8 cellular contexts compared by ENCODE assay signal in the genomic region with DNA sequence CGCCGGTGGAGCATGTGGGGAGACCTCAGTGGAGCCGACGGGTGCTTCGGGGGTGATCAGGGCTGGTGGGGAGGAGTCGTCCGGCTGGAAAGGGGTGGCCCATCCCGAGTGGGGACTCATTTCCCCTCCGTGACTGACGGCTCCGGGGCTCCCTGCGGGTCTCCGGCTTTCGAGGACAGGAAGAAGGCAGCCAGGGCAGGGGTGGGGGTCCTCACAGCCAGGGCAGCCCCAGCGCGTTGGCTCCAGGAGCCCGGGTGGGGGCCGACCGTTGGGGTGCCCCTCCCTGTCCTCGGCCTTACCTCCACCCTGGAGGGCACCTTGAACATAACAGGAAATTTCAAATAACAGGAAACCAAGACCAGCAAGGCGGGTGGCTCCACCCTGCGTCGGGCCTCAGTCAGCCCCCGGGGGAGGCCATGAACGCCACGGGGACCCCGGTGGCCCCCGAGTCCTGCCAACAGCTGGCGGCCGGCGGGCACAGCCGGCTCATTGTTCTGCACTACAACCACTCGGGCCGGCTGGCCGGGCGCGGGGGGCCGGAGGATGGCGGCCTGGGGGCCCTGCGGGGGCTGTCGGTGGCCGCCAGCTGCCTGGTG. TPM values are rescaled to one million over a fixed set of nuclear protein-coding genes. Genes with fewer than 3 reads are reported as not detected.
A peak's percentile ranks its signal among the peaks of the same experiment; 100 is the strongest.
DNase-seq lines count a peak whose midpoint lies in the region; ATAC-seq, FAIRE-seq and TF ChIP-seq lines count a peak whose summit lies in the region.

A gene with protein sequence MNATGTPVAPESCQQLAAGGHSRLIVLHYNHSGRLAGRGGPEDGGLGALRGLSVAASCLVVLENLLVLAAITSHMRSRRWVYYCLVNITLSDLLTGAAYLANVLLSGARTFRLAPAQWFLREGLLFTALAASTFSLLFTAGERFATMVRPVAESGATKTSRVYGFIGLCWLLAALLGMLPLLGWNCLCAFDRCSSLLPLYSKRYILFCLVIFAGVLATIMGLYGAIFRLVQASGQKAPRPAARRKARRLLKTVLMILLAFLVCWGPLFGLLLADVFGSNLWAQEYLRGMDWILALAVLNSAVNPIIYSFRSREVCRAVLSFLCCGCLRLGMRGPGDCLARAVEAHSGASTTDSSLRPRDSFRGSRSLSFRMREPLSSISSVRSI (plus strand): TSS at position 393 of the 596 bp plus-strand sequence. CDS start 24 bp downstream, at position 417.

- no peak for FAIRE-seq in keratinocyte (lab: Jason Lieb, UNC)

- dilution Hi-C loops in keratinocyte (cut with MboI; ENCODE audit: extremely low pct_ligation_motif_present, low sequenced_read_pairs), result no loop called here

- no peaks in the 10 kb centered on the region for H3K27me3 ChIP-seq in keratinocyte (ENCODE audit: control insufficient read depth, extremely low read depth, insufficient read depth, low read length)
- no peaks in the 10 kb centered on the region for H3K27me3 ChIP-seq in suprapubic skin

- TF ChIP-seq POLR2A in suprapubic skin (IDR thresholded peaks at IDR 0.05), result no peak

- DNase-seq in GF-D8 (lab: John Stamatoyannopoulos, UW), result peak; percentile 69
- DNase-seq in activated CD8-positive, alpha-beta memory T cell treated with anti-CD3 and anti-CD28 coated beads, Interleukin-2, amount 50 U/mL, for 4 hours, result peak; percentile 67
- no peak for DNase-seq in keratinocyte (ENCODE audit: low read depth, low spot score)
- peak in 1 of 2 donors; percentile 78 for DNase-seq in suprapubic skin (ENCODE audit: low spot score in 2 of 2)
- no peak for DNase-seq in nucleus accumbens (lab: John Stamatoyannopoulos, UW)
- no peak for DNase-seq in inferior parietal cortex (ENCODE audit: extremely low spot score)

- peaks cover 25% of the 10 kb centered on the region for H3K4me1 ChIP-seq in keratinocyte (ENCODE audit: control insufficient read depth, extremely low read depth, insufficient read depth, low read length)
- peaks cover 16% of the 10 kb centered on the region for H3K4me1 ChIP-seq in suprapubic skin

- H3K36me3 ChIP-seq in keratinocyte (ENCODE audit: control insufficient read depth in 2 of 2, extremely low read depth in 1 of 2, insufficient read depth in 2 of 2, low read length in 2 of 2) (no peaks in the 10 kb centered on the region), suprapubic skin (no peaks in the 10 kb centered on the region)

- no peak within 1 kb of the TSS for H2AFZ ChIP-seq in keratinocyte (ENCODE audit: control insufficient read depth, low read length)

- no peaks in the 10 kb centered on the region for H3K79me2 ChIP-seq in keratinocyte (ENCODE audit: control insufficient read depth, insufficient read depth, low read length)

- no peak for TF ChIP-seq CTCF in keratinocyte (optimal IDR thresholded peaks at IDR 0.05 in 1 of 3, IDR thresholded peaks at IDR 0.05 in 1 of 3, conservative IDR thresholded peaks at IDR 0.05 in 1 of 3; ENCODE audit: extremely low read depth in 1 of 3, insufficient read depth in 2 of 3, low read length in 3 of 3)
- no peak for TF ChIP-seq CTCF in suprapubic skin (IDR thresholded peaks at IDR 0.05)

- peak within 1 kb of the TSS; percentile 82 for H3K9ac ChIP-seq in keratinocyte (ENCODE audit: control insufficient read depth, extremely low read depth, insufficient read depth, low read length)

- TF ChIP-seq EP300 in suprapubic skin (IDR thresholded peaks at IDR 0.05), result no peak

- 74% methylated on average over 13 of the region's 42 CpGs for WGBS in suprapubic skin

- H3K9me3 ChIP-seq in keratinocyte (ENCODE audit: control insufficient read depth, low read depth, low read length) (no peaks in the 10 kb centered on the region), suprapubic skin (no peaks in the 10 kb centered on the region)

- peak within 1 kb of the TSS; percentile 95 for H3K27ac ChIP-seq in keratinocyte (ENCODE audit: control insufficient read depth, insufficient read depth, low read length)
- H3K27ac ChIP-seq in suprapubic skin, result no peak within 1 kb of the TSS

- no peak within 1 kb of the TSS for H3K4me2 ChIP-seq in keratinocyte (ENCODE audit: control insufficient read depth, extremely low read depth, insufficient read depth, low read depth, low read length)

- peak; percentile 37 for ATAC-seq in HG03571 (IDR thresholded peaks at IDR 0.05; ENCODE audit: unreplicated experiment)
- no peak for ATAC-seq in HG02884 (IDR thresholded peaks at IDR 0.05; ENCODE audit: unreplicated experiment)

- H3K4me3 ChIP-seq in keratinocyte (ENCODE audit: control insufficient read depth in 2 of 3, extremely low read depth in 1 of 3, insufficient read depth in 2 of 3, low read depth in 1 of 3, low read length in 3 of 3) (no peak within 1 kb of the TSS), suprapubic skin (peak within 1 kb of the TSS; percentile 14)

- H3K9me1 ChIP-seq in keratinocyte (ENCODE audit: control insufficient read depth, extremely low read depth, insufficient read depth, low read length), result no peaks in the 10 kb centered on the region

- no peaks in the 10 kb centered on the region for H4K20me1 ChIP-seq in keratinocyte (ENCODE audit: control insufficient read depth, extremely low read depth, insufficient read depth, low read length)

RNA-seq across cellular contexts. Expression of the gene that starts here (rescaled TPM):
- 0.08 to 0.14 TPM in 2 of 3 replicates, not detected in the other for polyA plus RNA-seq in keratinocyte
- not detected for polyA plus RNA-seq in keratinocyte (2011; ENCODE audit: low read depth)
- polyA plus RNA-seq in keratinocyte (2011; cell fraction: cytosol; rRNA removed), result 0.04 TPM in 1 of 2 replicates, not detected in the other
- 0.37 and 0.48 TPM in 2 replicates for polyA plus RNA-seq in keratinocyte (2011; cell fraction: nucleus; rRNA removed)
- 0.47 TPM in 1 of 2 replicates, not detected in the other for polyA plus RNA-seq in keratinocyte (2012; ENCODE audit: low replicate concordance)
- 0.19 to 0.49 TPM in 2 of 3 replicates, not detected in the other for polyA minus RNA-seq in keratinocyte
- polyA minus RNA-seq in keratinocyte (2011; cell fraction: cytosol; rRNA and poly(A)+ RNA removed), result not detected
- 0.39 and 1.8 TPM in 2 replicates for polyA minus RNA-seq in keratinocyte (2011; cell fraction: nucleus; rRNA and poly(A)+ RNA removed)
- total RNA-seq in suprapubic skin, result 1 to 10 TPM in 3 of 4 donors, under 1 TPM in 1; 0.42 to 2.5 (median 1.9) TPM

Comparison
In these comparisons a context has a peak if more than half of its experiments do, and no peak if none do; other contexts are left out.
1. DNase-seq: peak in GF-D8 (single experiment) and activated CD8-positive, alpha-beta memory T cell treated with anti-CD3 and anti-CD28 coated beads, Interleukin-2, amount 50 U/mL, for 4 hours (single experiment); none in keratinocyte (single experiment), nucleus accumbens (0 of 56) and inferior parietal cortex (single experiment).